In the genomic region with DNA sequence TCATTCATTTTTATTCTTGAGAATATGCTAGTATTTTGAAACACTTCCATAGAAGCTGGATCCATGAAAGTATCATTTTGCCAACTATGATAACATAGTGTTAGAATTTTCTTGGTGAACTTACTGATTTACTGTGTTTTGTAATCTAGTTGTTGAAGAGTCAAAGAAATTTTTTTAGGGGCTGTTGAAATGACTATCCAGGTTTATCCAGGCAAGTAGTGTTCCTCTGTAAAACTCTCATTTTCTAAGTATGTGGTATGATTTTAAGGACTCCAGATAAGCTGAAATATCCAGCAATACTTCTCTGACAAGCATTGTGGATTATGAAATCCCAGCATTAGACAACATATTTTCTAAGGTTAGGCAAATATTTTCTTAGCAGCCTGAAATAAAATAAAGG, we compare ENCODE assay signal across 28 cellular contexts.
"Had no signal": no experiment of that assay in that cellular context is flagged by ENCODE, and none has a peak within 500 bp of the region (broad histone marks: within the 10 kb centered on the region; RNA-seq: fewer than 3 reads in every experiment).

No MANE protein-coding gene starts in this region.

- H3K4me3 ChIP-seq: adrenal gland, ascending aorta, cardiac muscle cell had no signal

- FAIRE-seq: bronchial epithelial cell, TTC549 had no signal

- DNase-seq: activated B cell treated with CpG ODN at 0.5 μM for 24 hours; activated CD4-positive, alpha-beta memory T cell treated with anti-CD3 and anti-CD28 coated beads for 36 hours; activated CD4-positive, alpha-beta T cell treated with anti-CD3 and anti-CD28 coated beads for 4 hours; activated CD4-positive, alpha-beta T cell treated with anti-CD3 and anti-CD28 coated beads, Interleukin-2, amount 10 ng/mL, durations not matched to agents 24 days and 14 days; activated CD4-positive, alpha-beta T cell treated with anti-CD3 and anti-CD28 coated beads, Interleukin-2, amount 50 U/mL, for 1 hour; activated CD4-positive, alpha-beta T cell treated with anti-CD3 and anti-CD28 coated beads, Interleukin-2, amount 50 U/mL, for 4 hours; activated CD4-positive, CD25-positive, alpha-beta regulatory T cell treated with anti-CD3 and anti-CD28 coated beads, Interleukin-2, amount 50 U/mL, for 72 hours; activated CD8-positive, alpha-beta memory T cell treated with anti-CD3 and anti-CD28 coated beads, Interleukin-2, amount 50 U/mL, for 4 hours; activated CD8-positive, alpha-beta T cell treated with anti-CD3 and anti-CD28 coated beads for 36 hours; activated effector memory CD4-positive, alpha-beta T cell treated with Interleukin-2 at 50 U/mL for 16 hours; activated gamma-delta T cell; activated naive CD4-positive, alpha-beta T cell treated with anti-CD3 and anti-CD28 coated beads, Interleukin-2, amount 10 ng/mL, durations not matched to agents 7 days and 5 days; activated naive CD4-positive, alpha-beta T cell treated with Interleukin-2 at 50 U/mL for 16 hours; activated naive CD8-positive, alpha-beta T cell treated with anti-CD3 and anti-CD28 coated beads, Interleukin-2, amount 10 ng/mL, durations not matched to agents 7 days and 5 days; activated naive CD8-positive, alpha-beta T cell treated with anti-CD3 and anti-CD28 coated beads, Interleukin-2, amount 50 U/mL, for 24 hours; activated T-cell treated with anti-CD3 and anti-CD28 coated beads for 4 hours; activated T-cell treated with anti-CD3 and anti-CD28 coated beads, Interleukin-2, amount 50 U/mL, for 24 hours; activated T-cell treated with anti-CD3 and anti-CD28 coated beads, Interleukin-2, amount 50 U/mL, for 48 hours; adrenal gland; amygdala; anterior cingulate cortex; central memory CD4-positive, alpha-beta T cell; T-cell; T-helper 17 cell had no signal
